12 cellular contexts compared by ENCODE assay signal in the genomic region with DNA sequence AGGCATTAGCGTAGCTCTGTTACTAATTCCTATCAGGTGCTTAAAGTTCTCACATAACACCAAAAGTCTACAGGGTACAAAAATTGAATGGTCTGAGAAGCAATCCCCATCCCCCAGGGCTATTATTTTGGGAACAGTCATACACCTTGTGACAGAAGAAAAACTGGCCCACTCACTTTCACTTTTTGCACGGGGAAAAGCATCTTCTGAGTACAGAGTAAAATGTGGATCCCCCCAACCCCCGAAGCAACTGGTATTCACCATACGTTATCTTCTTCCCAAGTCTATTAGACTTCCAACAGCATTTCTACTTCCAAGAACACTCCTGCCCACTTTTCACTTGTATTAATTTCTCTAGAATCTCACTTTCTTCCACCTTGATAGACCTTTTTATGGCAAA. TPM values are rescaled to one million over a fixed set of nuclear protein-coding genes. Genes with fewer than 3 reads are reported as not detected.
A peak's percentile ranks its signal among the peaks of the same experiment; 100 is the strongest.
DNase-seq lines count a peak whose midpoint lies in the region; ATAC-seq and TF ChIP-seq lines count a peak whose summit lies in the region.
"Had no signal": no experiment of that assay in that cellular context is flagged by ENCODE, and none has a peak within 500 bp of the region (broad histone marks: within the 10 kb centered on the region; RNA-seq: fewer than 3 reads in every experiment).

No MANE protein-coding gene starts in this region.

- peaks cover 17% of the 10 kb centered on the region for H3K36me3 Mint-ChIP-seq in activated CD8-positive, alpha-beta T cell treated with anti-CD3 and anti-CD28 coated beads, Interleukin-2, amount 10 ng/mL, durations not matched to agents 7 days and 5 days (ENCODE audit: low read depth)

- H3K9me3 Mint-ChIP-seq in activated CD8-positive, alpha-beta T cell treated with anti-CD3 and anti-CD28 coated beads, Interleukin-2, amount 10 ng/mL, durations not matched to agents 7 days and 5 days (ENCODE audit: insufficient read depth) = no peaks in the 10 kb centered on the region

- no peak overlapping the region for H3K4me3 ChIP-seq in A673 (ENCODE audit: low read depth, low read length, poor library complexity, severe bottlenecking)
- H3K4me3 ChIP-seq in GM12865 (ENCODE audit: low read depth, low read length) = peak overlapping the region; percentile 38; the same call in 1 of the 2 replicates
- no peak overlapping the region for H3K4me3 ChIP-seq in hepatocyte

- H3K27ac ChIP-seq in A673 (ENCODE audit: low read depth, low read length, poor library complexity, severe bottlenecking) (peak overlapping the region; percentile 14), hepatocyte (no peak overlapping the region)

- no peak for ATAC-seq in activated CD8-positive, alpha-beta T cell treated with anti-CD3 and anti-CD28 coated beads, Interleukin-2, amount 10 ng/mL, durations not matched to agents 7 days and 5 days
- ATAC-seq in HG03378 (IDR thresholded peaks at IDR 0.05; ENCODE audit: unreplicated experiment) = no peak

- H3K9me3 ChIP-seq in A673 (ENCODE audit: low read depth, low read length, poor library complexity, severe bottlenecking) (no peaks in the 10 kb centered on the region), hepatocyte (ENCODE audit: low read depth) (no peaks in the 10 kb centered on the region)

- H2AFZ ChIP-seq in hepatocyte = no peak overlapping the region

- TF ChIP-seq CTCF in A673 (conservative IDR thresholded peaks at IDR 0.05; ENCODE audit: low read depth, low read length) (no peak), GM12865 (IDR thresholded peaks at IDR 0.05; ENCODE audit: insufficient read depth, low read depth, low read length, missing control alignments) (no peak), hepatocyte (IDR thresholded peaks at IDR 0.05; ENCODE audit: poor library complexity) (no peak)

- H3K27ac Mint-ChIP-seq in activated CD8-positive, alpha-beta T cell treated with anti-CD3 and anti-CD28 coated beads, Interleukin-2, amount 10 ng/mL, durations not matched to agents 7 days and 5 days = peak overlapping the region; percentile 86

- H3K4me3 Mint-ChIP-seq in activated CD8-positive, alpha-beta T cell treated with anti-CD3 and anti-CD28 coated beads, Interleukin-2, amount 10 ng/mL, durations not matched to agents 7 days and 5 days = peak overlapping the region; percentile 60

- H3K27me3 Mint-ChIP-seq in activated CD8-positive, alpha-beta T cell treated with anti-CD3 and anti-CD28 coated beads, Interleukin-2, amount 10 ng/mL, durations not matched to agents 7 days and 5 days (ENCODE audit: low read depth) = no peaks in the 10 kb centered on the region

- peaks cover 54% of the 10 kb centered on the region for H3K79me2 ChIP-seq in hepatocyte

- CTCF ChIA-PET in A673 (lab: Charles Lee) = interaction anchor here (0.6 to 1.3 kb wide), 2 partner anchors 9 to 290 kb away, joined by 4 to 6 read pairs; no protein-coding TSS in a partner anchor
- CTCF ChIA-PET in activated CD8-positive, alpha-beta T cell treated with anti-CD3 and anti-CD28 coated beads, Interleukin-2, amount 10 ng/mL, durations not matched to agents 7 days and 5 days (lab: Charles Lee) = interaction anchor here (0.7 to 5.8 kb wide), 10 partner anchors 10 to 341 kb away, joined by 3 to 56 read pairs (median 5); partner anchors contain the start of genes GGA3, GRB2, MIF4GD and MRPL58

- no TSS peak for BruUV-seq in A673 (replicated peaks; lab: Mats Ljungman, UMichigan)

- peaks cover 30% of the 10 kb centered on the region for H3K4me1 Mint-ChIP-seq in activated CD8-positive, alpha-beta T cell treated with anti-CD3 and anti-CD28 coated beads, Interleukin-2, amount 10 ng/mL, durations not matched to agents 7 days and 5 days (ENCODE audit: low read depth)

- H3K27me3 ChIP-seq in A673 (replicated peaks; ENCODE audit: insufficient read depth, low read depth, low read length, poor library complexity) = no peaks in the 10 kb centered on the region
- no peaks in the 10 kb centered on the region for H3K27me3 ChIP-seq in hepatocyte

- peak overlapping the region; percentile 49 for H3K4me2 ChIP-seq in hepatocyte

- H3K4me1 ChIP-seq in A673 (ENCODE audit: insufficient read depth, low read length, poor library complexity, severe bottlenecking) = peaks cover 4% of the 10 kb centered on the region
- H3K4me1 ChIP-seq in hepatocyte (ENCODE audit: insufficient read depth) = no peaks in the 10 kb centered on the region

- H3K36me3 ChIP-seq in A673 (ENCODE audit: insufficient read depth, low read length, poor library complexity, severe bottlenecking) = peaks cover 14% of the 10 kb centered on the region
- H3K36me3 ChIP-seq in hepatocyte (replicated peaks; ENCODE audit: insufficient read depth, low read depth) = no peaks in the 10 kb centered on the region

- DNase-seq in A673 (ENCODE audit: low spot score) = no peak
- DNase-seq in GM12865 (ENCODE audit: low read depth) = no peak
- no peak for DNase-seq in activated CD8-positive, alpha-beta T cell treated with anti-CD3 and anti-CD28 coated beads, Interleukin-2, amount 10 ng/mL, durations not matched to agents 7 days and 5 days
- no peak for DNase-seq in hepatocyte (ENCODE audit: low spot score)
- no peak for DNase-seq in NCI-H2107 (lab: John Stamatoyannopoulos, UW)
- no peak for DNase-seq in NCI-H1694 treated with DMSO at 0.1 percent for 48 hours (lab: John Stamatoyannopoulos, UW)
- no peak for DNase-seq in DMS53 treated with DMSO at 0.1 percent for 48 hours (lab: John Stamatoyannopoulos, UW; ENCODE audit: unreplicated experiment)
- DNase-seq: COR-L47; effector CD8-positive, alpha-beta T cell; NCI-H187; SHP77 treated with DMSO at 0.1 percent for 48 hours had no signal

- peaks cover 19% of the 10 kb centered on the region for H4K20me1 ChIP-seq in hepatocyte (ENCODE audit: insufficient read depth, poor library complexity, severe bottlenecking)

- POLR2A ChIA-PET in A673 (lab: Charles Lee; ENCODE audit: low non-redundant PET) = no interaction called here
- POLR2A ChIA-PET in activated CD8-positive, alpha-beta T cell treated with anti-CD3 and anti-CD28 coated beads, Interleukin-2, amount 10 ng/mL, durations not matched to agents 7 days and 5 days (lab: Charles Lee) = interaction anchor here (0.6 to 6.0 kb wide), 8 partner anchors 10 to 668 kb away, joined by 3 to 64 read pairs (median 4); partner anchors contain the start of genes GGA3, MIF4GD, MRPS7 and SUMO2

- intact Hi-C loops in A673 (cut with micrococcal nuclease; ENCODE audit: unreplicated experiment) = no loop called here

- WGBS in hepatocyte (ENCODE audit: low lambda C conversion rate, missing lambda C conversion rate) = 82% methylated on average over 4 of the region's 4 CpGs

- H3K9me2 ChIP-seq in hepatocyte (replicated peaks; ENCODE audit: insufficient read depth) = no peaks in the 10 kb centered on the region

RNA-seq across cellular contexts. Expression of gene GGA3, which starts 11.8 kb away (rescaled TPM):
- total RNA-seq in A673 (2021) (52.7 and 55.8 TPM in 2 replicates), hepatocyte (17.7 and 24.4 TPM in 2 replicates)
- 10 to 100 TPM; 65.7 to 75.4 TPM for total RNA-seq in activated CD8-positive, alpha-beta T cell treated with anti-CD3 and anti-CD28 coated beads, Interleukin-2, amount 10 ng/mL, durations not matched to agents 7 days and 5 days
- polyA plus RNA-seq in hepatocyte = 20.2 and 26.0 TPM in 2 replicates

RNA-seq across cellular contexts. Expression of gene MRPS7, which starts 12.1 kb away (rescaled TPM):
- total RNA-seq in A673 (2021) = 103 and 105 TPM in 2 replicates
- 10 to 100 TPM; 62.1 to 66.1 TPM for total RNA-seq in activated CD8-positive, alpha-beta T cell treated with anti-CD3 and anti-CD28 coated beads, Interleukin-2, amount 10 ng/mL, durations not matched to agents 7 days and 5 days
- 43.4 and 47.5 TPM in 2 replicates for total RNA-seq in hepatocyte
- 94.9 and 102 TPM in 2 replicates for polyA plus RNA-seq in hepatocyte

RNA-seq across cellular contexts. Expression of gene MIF4GD, which starts 21.5 kb away (rescaled TPM):
- 14.7 and 22.4 TPM in 2 replicates for total RNA-seq in A673 (2021)
- total RNA-seq in activated CD8-positive, alpha-beta T cell treated with anti-CD3 and anti-CD28 coated beads, Interleukin-2, amount 10 ng/mL, durations not matched to agents 7 days and 5 days = 10 to 100 TPM; 52.1 to 56.3 TPM
- 11.0 and 12.4 TPM in 2 replicates for total RNA-seq in hepatocyte
- polyA plus RNA-seq in hepatocyte = 23.6 and 31.4 TPM in 2 replicates

RNA-seq across cellular contexts. Expression of gene SLC25A19, which starts 39.7 kb away (rescaled TPM):
- total RNA-seq in A673 (2021) (40.0 and 45.0 TPM in 2 replicates), hepatocyte (4.6 and 10.8 TPM in 2 replicates)
- 10 to 100 TPM; 41.1 to 43.6 TPM for total RNA-seq in activated CD8-positive, alpha-beta T cell treated with anti-CD3 and anti-CD28 coated beads, Interleukin-2, amount 10 ng/mL, durations not matched to agents 7 days and 5 days
- polyA plus RNA-seq in hepatocyte = 7.6 and 8.4 TPM in 2 replicates

RNA-seq across cellular contexts. Expression of gene NUP85, which starts 44.1 kb away (rescaled TPM):
- total RNA-seq in A673 (2021) (140 and 156 TPM in 2 replicates), hepatocyte (28.6 and 33.6 TPM in 2 replicates)
- total RNA-seq in activated CD8-positive, alpha-beta T cell treated with anti-CD3 and anti-CD28 coated beads, Interleukin-2, amount 10 ng/mL, durations not matched to agents 7 days and 5 days = 100 to 1,000 TPM; 135 TPM
- 38.8 and 45.5 TPM in 2 replicates for polyA plus RNA-seq in hepatocyte
